Comparison of ENCODE assay signal across 16 cellular contexts in genomic region chr4:181647396-181648107, GRCh38.
DNase-seq lines count a peak whose midpoint lies in the region; ATAC-seq, FAIRE-seq and TF ChIP-seq lines count a peak whose summit lies in the region.
"Had no signal": no experiment of that assay in that cellular context is flagged by ENCODE, and none has a peak within 500 bp of the region (broad histone marks: within the 10 kb centered on the region; RNA-seq: fewer than 3 reads in every experiment).

No MANE protein-coding gene starts in this region.

- no peaks in the 10 kb centered on the region for H3K4me1 ChIP-seq in HEK293 (ENCODE audit: control insufficient read depth, insufficient read depth, low read length)
- no peaks in the 10 kb centered on the region for H3K4me1 ChIP-seq in hepatocyte (ENCODE audit: insufficient read depth)
- H3K4me1 ChIP-seq in CD8-positive, alpha-beta T cell (ENCODE audit: insufficient read depth, low read length): no peaks in the 10 kb centered on the region
- H3K4me1 ChIP-seq: esophagus muscularis mucosa, testis had no signal

- DNase-seq in amniotic epithelial cell (ENCODE audit: low read depth): peak; percentile 27
- no peak for DNase-seq in hepatocyte (ENCODE audit: low spot score)
- no peak for DNase-seq in Right ventricle myocardium inferior (ENCODE audit: missing footprints)
- no peak for DNase-seq in RCC 7860 (ENCODE audit: low spot score)
- no peak for DNase-seq in CD8-positive, alpha-beta T cell
- DNase-seq: activated B cell treated with CpG ODN at 0.5 μM for 24 hours; activated effector memory CD4-positive, alpha-beta T cell treated with anti-CD3 and anti-CD28 coated beads, Interleukin-2, amount 50 U/mL, for 16 hours; anterior cingulate cortex; CD8-positive, alpha-beta memory T cell; naive thymus-derived CD4-positive, alpha-beta T cell; stimulated activated CD4-positive, alpha-beta T cell treated with anti-CD3 and anti-CD28 coated beads, Interleukin-2, amount 100 ng/mL, for 24 hours; testis had no signal

- WGBS in hepatocyte (ENCODE audit: low lambda C conversion rate, missing lambda C conversion rate): 64% methylated on average over 19 of the region's 19 CpGs

- H3K9me3 Mint-ChIP-seq in stimulated activated memory B cell treated with anti-CD40 and anti-IgM and Interleukin-4, amounts not matched to agents 10 μg/mL and 1 μg/mL and 100 μg/mL, for 72 hours: peaks cover 5% of the 10 kb centered on the region
- H3K9me3 Mint-ChIP-seq in CD8-positive, alpha-beta T cell: peaks cover 3% of the 10 kb centered on the region

- H3K36me3 Mint-ChIP-seq in stimulated activated memory B cell treated with anti-CD40 and anti-IgM and Interleukin-4, amounts not matched to agents 10 μg/mL and 1 μg/mL and 100 μg/mL, for 72 hours: no peaks in the 10 kb centered on the region
- H3K36me3 Mint-ChIP-seq in CD8-positive, alpha-beta T cell: no peaks in the 10 kb centered on the region
- H3K36me3 Mint-ChIP-seq: CD8-positive, alpha-beta memory T cell; naive thymus-derived CD4-positive, alpha-beta T cell had no signal

- TF ChIP-seq CTCF in HEK293 (tag by site-specific recombination; IDR thresholded peaks at IDR 0.05): no peak
- no peak for TF ChIP-seq CTCF in hepatocyte (IDR thresholded peaks at IDR 0.05; ENCODE audit: poor library complexity)
- TF ChIP-seq CTCF in CD8-positive, alpha-beta T cell (IDR thresholded peaks at IDR 0.05): no peak

- H3K27ac Mint-ChIP-seq in stimulated activated memory B cell treated with anti-CD40 and anti-IgM and Interleukin-4, amounts not matched to agents 10 μg/mL and 1 μg/mL and 100 μg/mL, for 72 hours: no peak overlapping the region
- H3K27ac Mint-ChIP-seq in CD8-positive, alpha-beta T cell: no peak overlapping the region
- H3K27ac Mint-ChIP-seq: activated B cell treated with CpG ODN at 0.5 μM for 24 hours; CD8-positive, alpha-beta memory T cell; naive thymus-derived CD4-positive, alpha-beta T cell had no signal

- no peaks in the 10 kb centered on the region for H3K9me2 ChIP-seq in hepatocyte (replicated peaks; ENCODE audit: insufficient read depth)

- H3K4me2 ChIP-seq in hepatocyte: peak overlapping the region; percentile 40

- CTCF ChIA-PET in HEK293 (lab: Yijun Ruan, JAX): interaction anchor here (0.7 kb wide), 1 partner anchor 22 kb away, joined by 3 read pairs; no protein-coding TSS in a partner anchor
- CTCF ChIA-PET in CD8-positive, alpha-beta T cell (lab: Charles Lee): no interaction called here

- H3K36me3 ChIP-seq in HEK293 (ENCODE audit: control insufficient read depth in 2 of 2, insufficient read depth in 1 of 2, low read length in 2 of 2) (no peaks in the 10 kb centered on the region), hepatocyte (replicated peaks; ENCODE audit: insufficient read depth, low read depth) (no peaks in the 10 kb centered on the region)
- no peaks in the 10 kb centered on the region for H3K36me3 ChIP-seq in CD8-positive, alpha-beta T cell (ENCODE audit: insufficient read depth, low read length)
- H3K36me3 ChIP-seq: esophagus muscularis mucosa had no signal

- no peaks in the 10 kb centered on the region for H3K79me2 ChIP-seq in hepatocyte

- H3K27me3 Mint-ChIP-seq in stimulated activated memory B cell treated with anti-CD40 and anti-IgM and Interleukin-4, amounts not matched to agents 10 μg/mL and 1 μg/mL and 100 μg/mL, for 72 hours: no peaks in the 10 kb centered on the region
- no peaks in the 10 kb centered on the region for H3K27me3 Mint-ChIP-seq in CD8-positive, alpha-beta T cell (ENCODE audit: low read depth)
- H3K27me3 Mint-ChIP-seq: activated B cell treated with CpG ODN at 0.5 μM for 24 hours; CD8-positive, alpha-beta memory T cell; naive thymus-derived CD4-positive, alpha-beta T cell had no signal

- no peaks in the 10 kb centered on the region for H4K20me1 ChIP-seq in hepatocyte (ENCODE audit: insufficient read depth, poor library complexity, severe bottlenecking)

- FAIRE-seq in RCC 7860 (lab: Jason Lieb, UNC): no peak
- FAIRE-seq: GM12878 had no signal

- H3K4me3 ChIP-seq in HEK293 (ENCODE audit: low read depth, low read length) (no peak overlapping the region), hepatocyte (no peak overlapping the region)
- no peak overlapping the region for H3K4me3 ChIP-seq in CD8-positive, alpha-beta T cell (ENCODE audit: low read depth, low read length)
- H3K4me3 ChIP-seq: esophagus muscularis mucosa, GM12878, testis had no signal

- H3K27me3 ChIP-seq in hepatocyte: no peaks in the 10 kb centered on the region
- H3K27me3 ChIP-seq in CD8-positive, alpha-beta T cell (ENCODE audit: insufficient read depth, low read length): no peaks in the 10 kb centered on the region
- H3K27me3 ChIP-seq: testis had no signal

- no peak overlapping the region for H3K4me3 Mint-ChIP-seq in stimulated activated memory B cell treated with anti-CD40 and anti-IgM and Interleukin-4, amounts not matched to agents 10 μg/mL and 1 μg/mL and 100 μg/mL, for 72 hours
- H3K4me3 Mint-ChIP-seq in CD8-positive, alpha-beta T cell: no peak overlapping the region
- H3K4me3 Mint-ChIP-seq: activated B cell treated with CpG ODN at 0.5 μM for 24 hours; CD8-positive, alpha-beta memory T cell; naive thymus-derived CD4-positive, alpha-beta T cell had no signal

- H2AFZ ChIP-seq in hepatocyte: no peak overlapping the region

- no peaks in the 10 kb centered on the region for H3K4me1 Mint-ChIP-seq in stimulated activated memory B cell treated with anti-CD40 and anti-IgM and Interleukin-4, amounts not matched to agents 10 μg/mL and 1 μg/mL and 100 μg/mL, for 72 hours
- no peaks in the 10 kb centered on the region for H3K4me1 Mint-ChIP-seq in CD8-positive, alpha-beta T cell (ENCODE audit: low read depth)
- H3K4me1 Mint-ChIP-seq: activated B cell treated with CpG ODN at 0.5 μM for 24 hours; CD8-positive, alpha-beta memory T cell; naive thymus-derived CD4-positive, alpha-beta T cell had no signal

- peak; percentile 8 for ATAC-seq in stimulated activated memory B cell treated with anti-CD40 and anti-IgM and Interleukin-4, amounts not matched to agents 10 μg/mL and 1 μg/mL and 100 μg/mL, for 72 hours
- no peak for ATAC-seq in Right ventricle myocardium inferior
- no peak for ATAC-seq in CD8-positive, alpha-beta T cell
- ATAC-seq: GM12878; naive thymus-derived CD4-positive, alpha-beta T cell had no signal

- intact Hi-C loops in Right ventricle myocardium inferior (cut with DNase I): no loop called here
- intact Hi-C loops in CD8-positive, alpha-beta T cell (cut with DNase I, micrococcal nuclease): no loop called here

- H3K9me3 ChIP-seq in HEK293 (ENCODE audit: control insufficient read depth, insufficient read depth, low read depth, low read length): no peaks in the 10 kb centered on the region
- no peaks in the 10 kb centered on the region for H3K9me3 ChIP-seq in hepatocyte (ENCODE audit: low read depth)
- H3K9me3 ChIP-seq in CD8-positive, alpha-beta T cell (ENCODE audit: low read length): no peaks in the 10 kb centered on the region
- H3K9me3 ChIP-seq: testis had no signal

- POLR2A ChIA-PET in HEK293 (lab: Yijun Ruan, JAX): no interaction called here
- POLR2A ChIA-PET in CD8-positive, alpha-beta T cell (lab: Charles Lee): no interaction called here

- no peak overlapping the region; the same call in 1 of the 2 replicates for H3K27ac ChIP-seq in HEK293 (ENCODE audit: extremely low read depth, low read depth, low read length)
- H3K27ac ChIP-seq in hepatocyte: no peak overlapping the region
- H3K27ac ChIP-seq in CD8-positive, alpha-beta T cell (ENCODE audit: low read depth, low read length): no peak overlapping the region
- H3K27ac ChIP-seq: esophagus muscularis mucosa, testis had no signal

TF ChIP-seq in HEK293, 187 proteins besides CTCF, POLR2A, EP300 and RAD21 (continues in another document):
- TF ChIP-seq ZNF558 (tag by site-specific recombination; IDR thresholded peaks at IDR 0.05) (no peak), BCL11A (tag by site-specific recombination; IDR thresholded peaks at IDR 0.05; ENCODE audit: low read depth) (no peak), ZNF114 (tag by site-specific recombination; IDR thresholded peaks at IDR 0.05) (no peak), ZNF654 (tag by site-specific recombination; IDR thresholded peaks at IDR 0.05; ENCODE audit: low read depth) (no peak), FEZF1 (tag by site-specific recombination; IDR thresholded peaks at IDR 0.05) (peak; percentile 50; the same call in 1 of the 2 replicates), BCL11B (tag by site-specific recombination; IDR thresholded peaks at IDR 0.05; ENCODE audit: low read depth) (no peak), ZNF18 (tag by site-specific recombination; IDR thresholded peaks at IDR 0.05) (no peak), ZNF664 (tag by site-specific recombination; IDR thresholded peaks at IDR 0.05) (no peak), ZBTB17 (tag by site-specific recombination; IDR thresholded peaks at IDR 0.05) (peak; percentile 75; the same call in 1 of the 2 replicates), ZNF585B (tag by site-specific recombination; IDR thresholded peaks at IDR 0.05) (no peak), ZNF560 (tag by site-specific recombination; IDR thresholded peaks at IDR 0.05; ENCODE audit: borderline replicate concordance) (no peak)
